23 cellular contexts compared by ENCODE assay signal in genomic region chr17:80894726-80895125, GRCh38.
DNase-seq lines count a peak whose midpoint lies in the region; ATAC-seq and TF ChIP-seq lines count a peak whose summit lies in the region.
"Had no signal": no experiment of that assay in that cellular context is flagged by ENCODE, and none has a peak within 500 bp of the region (broad histone marks: within the 10 kb centered on the region; RNA-seq: fewer than 3 reads in every experiment).

No MANE protein-coding gene starts in this region.

- H3K36me3 ChIP-seq in SU-DHL-6 (ENCODE audit: low read length): no peaks in the 10 kb centered on the region
- peaks cover 36% of the 10 kb centered on the region for H3K36me3 ChIP-seq in left ventricle myocardium inferior

- H4K20me1 ChIP-seq in SU-DHL-6 (ENCODE audit: low read depth, low read length): no peaks in the 10 kb centered on the region

- no peaks in the 10 kb centered on the region for H3K9me2 ChIP-seq in SU-DHL-6 (replicated peaks; ENCODE audit: insufficient read depth, low read length)

- H3K9ac ChIP-seq in SU-DHL-6 (ENCODE audit: low read length): peak overlapping the region; percentile 35; the same call in 1 of the 2 replicates

- no peaks in the 10 kb centered on the region for H3K9me3 Mint-ChIP-seq in activated T-cell treated with anti-CD3 and anti-CD28 coated beads, Interleukin-2, amount 50 U/mL, for 4 hours
- no peaks in the 10 kb centered on the region for H3K9me3 Mint-ChIP-seq in central memory CD8-positive, alpha-beta T cell
- H3K9me3 Mint-ChIP-seq in stimulated activated memory B cell treated with anti-CD40 and anti-IgM and Interleukin-4, amounts not matched to agents 10 μg/mL and 1 μg/mL and 100 μg/mL, for 72 hours: no peaks in the 10 kb centered on the region
- H3K9me3 Mint-ChIP-seq: CD8-positive, alpha-beta T cell; naive thymus-derived CD8-positive, alpha-beta T cell had no signal

- intact Hi-C loops in left ventricle myocardium inferior (cut with micrococcal nuclease): no loop called here

- H3K36me3 Mint-ChIP-seq in activated T-cell treated with anti-CD3 and anti-CD28 coated beads, Interleukin-2, amount 50 U/mL, for 4 hours (ENCODE audit: insufficient read depth): peaks cover 40% of the 10 kb centered on the region
- peaks cover 32% of the 10 kb centered on the region for H3K36me3 Mint-ChIP-seq in central memory CD8-positive, alpha-beta T cell (ENCODE audit: insufficient read depth)
- H3K36me3 Mint-ChIP-seq in stimulated activated memory B cell treated with anti-CD40 and anti-IgM and Interleukin-4, amounts not matched to agents 10 μg/mL and 1 μg/mL and 100 μg/mL, for 72 hours: peaks cover 49% of the 10 kb centered on the region

- H3K79me2 ChIP-seq in SU-DHL-6 (ENCODE audit: insufficient read depth, low read length): no peaks in the 10 kb centered on the region

- no peak for DNase-seq in activated T-cell treated with anti-CD3 and anti-CD28 coated beads, Interleukin-2, amount 50 U/mL, for 4 hours
- no peak for DNase-seq in activated T-cell treated with anti-CD3 and anti-CD28 coated beads, Interleukin-2, amount 50 U/mL, for 48 hours
- DNase-seq in central memory CD8-positive, alpha-beta T cell (ENCODE audit: low spot score in 2 of 2): no peak
- no peak for DNase-seq in NCI-H526 treated with DMSO at 0.1 percent for 48 hours (lab: John Stamatoyannopoulos, UW)
- no peak for DNase-seq in left ventricle myocardium inferior
- DNase-seq: activated CD4-positive, alpha-beta T cell treated with anti-CD3 and anti-CD28 coated beads, Interleukin-2, amount 50 U/mL, for 1 hour; amygdala; CD8-positive, alpha-beta T cell; dermis blood vessel endothelial cell; DMS53; GDM1; head of caudate nucleus; naive thymus-derived CD8-positive, alpha-beta T cell; NCI-H1092; NCI-H1930; NCI-H2227 treated with DMSO at 0.1 percent for 48 hours; NCI-H748 treated with DMSO at 0.1 percent for 48 hours; right lobe of liver; upper lobe of right lung had no signal

- H3K4me3 Mint-ChIP-seq in activated T-cell treated with anti-CD3 and anti-CD28 coated beads, Interleukin-2, amount 50 U/mL, for 4 hours: peak overlapping the region; percentile 51
- no peak overlapping the region for H3K4me3 Mint-ChIP-seq in central memory CD8-positive, alpha-beta T cell
- no peak overlapping the region for H3K4me3 Mint-ChIP-seq in stimulated activated memory B cell treated with anti-CD40 and anti-IgM and Interleukin-4, amounts not matched to agents 10 μg/mL and 1 μg/mL and 100 μg/mL, for 72 hours
- H3K4me3 Mint-ChIP-seq: CD8-positive, alpha-beta T cell had no signal

- no peaks in the 10 kb centered on the region for H3K27me3 Mint-ChIP-seq in activated T-cell treated with anti-CD3 and anti-CD28 coated beads, Interleukin-2, amount 50 U/mL, for 4 hours (ENCODE audit: low read depth)
- no peaks in the 10 kb centered on the region for H3K27me3 Mint-ChIP-seq in central memory CD8-positive, alpha-beta T cell
- no peaks in the 10 kb centered on the region for H3K27me3 Mint-ChIP-seq in stimulated activated memory B cell treated with anti-CD40 and anti-IgM and Interleukin-4, amounts not matched to agents 10 μg/mL and 1 μg/mL and 100 μg/mL, for 72 hours
- H3K27me3 Mint-ChIP-seq: naive thymus-derived CD8-positive, alpha-beta T cell had no signal

- H3F3A ChIP-seq in SU-DHL-6 (ENCODE audit: insufficient read depth): peaks cover 28% of the 10 kb centered on the region

- H3K27ac ChIP-seq in SU-DHL-6 (ENCODE audit: low read depth, low read length) (peak overlapping the region; percentile 95), left ventricle myocardium inferior (replicated peaks) (no peak overlapping the region)
- H3K27ac ChIP-seq: right lobe of liver, upper lobe of right lung had no signal

- no peak for TF ChIP-seq CTCF in SU-DHL-6 (IDR thresholded peaks at IDR 0.05; ENCODE audit: insufficient read depth, low read length, poor library complexity, severe bottlenecking)
- no peak for TF ChIP-seq CTCF in left ventricle myocardium inferior (IDR thresholded peaks at IDR 0.05; ENCODE audit: borderline replicate concordance)

- H3K9me3 ChIP-seq in SU-DHL-6 (ENCODE audit: insufficient read depth, low read length) (no peaks in the 10 kb centered on the region), left ventricle myocardium inferior (replicated peaks) (no peaks in the 10 kb centered on the region)
- H3K9me3 ChIP-seq: right lobe of liver, upper lobe of right lung had no signal

- H3K4me1 ChIP-seq in left ventricle myocardium inferior: peaks cover 20% of the 10 kb centered on the region
- H3K4me1 ChIP-seq: upper lobe of right lung had no signal

- no peak for ATAC-seq in activated T-cell treated with anti-CD3 and anti-CD28 coated beads, Interleukin-2, amount 50 U/mL, for 4 hours
- ATAC-seq in central memory CD8-positive, alpha-beta T cell (replicated peaks; ENCODE audit: extremely low read depth, poor library complexity, severe bottlenecking): no peak
- no peak for ATAC-seq in stimulated activated memory B cell treated with anti-CD40 and anti-IgM and Interleukin-4, amounts not matched to agents 10 μg/mL and 1 μg/mL and 100 μg/mL, for 72 hours
- ATAC-seq in esophagus mucosa: no peak
- ATAC-seq: CD8-positive, alpha-beta T cell; naive thymus-derived CD8-positive, alpha-beta T cell; right lobe of liver; Right ventricle myocardium inferior; upper lobe of right lung had no signal

- peak overlapping the region; percentile 54 for H3K4me2 ChIP-seq in SU-DHL-6 (ENCODE audit: low read depth, low read length, poor library complexity, severe bottlenecking)

- H3K27me3 ChIP-seq in SU-DHL-6 (ENCODE audit: low read length): no peaks in the 10 kb centered on the region
- H3K27me3 ChIP-seq in left ventricle myocardium inferior (ENCODE audit: low read depth): no peaks in the 10 kb centered on the region
- H3K27me3 ChIP-seq: right lobe of liver, upper lobe of right lung had no signal

- H3K4me3 ChIP-seq in SU-DHL-6 (ENCODE audit: insufficient read depth, low read length, poor library complexity, severe bottlenecking) (no peak overlapping the region), left ventricle myocardium inferior (no peak overlapping the region)
- H3K4me3 ChIP-seq: right lobe of liver, upper lobe of right lung had no signal

- peak overlapping the region; percentile 78 for H3K27ac Mint-ChIP-seq in central memory CD8-positive, alpha-beta T cell (ENCODE audit: low read depth)
- H3K27ac Mint-ChIP-seq in stimulated activated memory B cell treated with anti-CD40 and anti-IgM and Interleukin-4, amounts not matched to agents 10 μg/mL and 1 μg/mL and 100 μg/mL, for 72 hours: peak overlapping the region; percentile 67
- H3K27ac Mint-ChIP-seq: CD8-positive, alpha-beta T cell had no signal

- peaks cover 70% of the 10 kb centered on the region for H3K4me1 Mint-ChIP-seq in activated T-cell treated with anti-CD3 and anti-CD28 coated beads, Interleukin-2, amount 50 U/mL, for 4 hours (ENCODE audit: low read depth)
- H3K4me1 Mint-ChIP-seq in central memory CD8-positive, alpha-beta T cell: peaks cover 57% of the 10 kb centered on the region
- H3K4me1 Mint-ChIP-seq in stimulated activated memory B cell treated with anti-CD40 and anti-IgM and Interleukin-4, amounts not matched to agents 10 μg/mL and 1 μg/mL and 100 μg/mL, for 72 hours: peaks cover 49% of the 10 kb centered on the region

- no peak overlapping the region for H2AFZ ChIP-seq in SU-DHL-6 (ENCODE audit: low read depth, low read length, severe bottlenecking)
